Comparison of ENCODE assay signal across 32 cellular contexts in the genomic region with DNA sequence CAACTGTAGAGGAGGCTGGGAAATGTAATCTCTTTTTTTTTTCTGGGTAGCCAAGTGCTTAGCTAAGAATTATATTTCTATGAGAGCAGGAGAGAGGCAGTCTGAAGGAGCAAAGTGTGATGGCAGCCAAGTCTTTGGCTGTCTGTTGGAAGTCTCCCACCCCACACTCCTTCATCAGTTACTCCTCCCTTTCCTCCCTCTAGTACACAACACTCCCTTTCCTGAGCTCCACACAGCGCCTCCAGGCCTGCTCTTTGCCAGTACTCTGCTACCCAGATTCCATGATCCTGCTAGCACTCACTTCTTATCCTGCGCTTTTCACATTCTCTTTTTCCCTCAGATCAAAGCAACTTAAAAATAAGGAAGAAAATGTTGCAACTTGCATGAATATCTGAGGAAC.
"Had no signal": no experiment of that assay in that cellular context is flagged by ENCODE, and none has a peak within 500 bp of the region (broad histone marks: within the 10 kb centered on the region; RNA-seq: fewer than 3 reads in every experiment).

No MANE protein-coding gene starts in this region.

- H3K27me3 ChIP-seq: adrenal gland, body of pancreas, SJCRH30 had no signal

- H3K9me3 ChIP-seq: adrenal gland, body of pancreas, SJCRH30 had no signal

- H3K4me1 ChIP-seq: SJCRH30 had no signal

- ATAC-seq: activated T-cell treated with anti-CD3 and anti-CD28 coated beads, Interleukin-2, amount 50 U/mL, for 4 hours; body of pancreas; PC-3 had no signal

- H3K27ac Mint-ChIP-seq: activated CD4-positive, alpha-beta T cell treated with anti-CD3 and anti-CD28 coated beads, Interleukin-2, amount 10 ng/mL, durations not matched to agents 24 days and 14 days; activated naive CD4-positive, alpha-beta T cell treated with anti-CD3 and anti-CD28 coated beads, Interleukin-2, amount 50 U/mL, for 72 hours; activated T-helper 1 cell treated with anti-CD3 and anti-CD28 coated beads, Interleukin-12 subunit alpha, Interleukin-12 subunit beta, Interleukin-2, Interleukin-4 antibody, amounts not matched to agents 30 ng/mL and 10 ng/mL and 1 ng/mL, durations not matched to agents 14 hours and 24 hours and 36 hours had no signal

- H3K27ac ChIP-seq: body of pancreas, KMS-11, RWPE1, SJCRH30, SK-N-MC, WERI-Rb-1 had no signal

- H3K4me3 ChIP-seq: adrenal gland, body of pancreas, SJCRH30, SK-N-MC had no signal

- DNase-seq: activated CD4-positive, alpha-beta T cell treated with anti-CD3 and anti-CD28 coated beads for 1 hour; activated CD4-positive, alpha-beta T cell treated with anti-CD3 and anti-CD28 coated beads, Interleukin-2, amount 10 ng/mL, durations not matched to agents 24 days and 14 days; activated CD4-positive, alpha-beta T cell treated with anti-CD3 and anti-CD28 coated beads, Interleukin-2, amount 50 U/mL, for 48 hours; activated CD4-positive, CD25-positive, alpha-beta regulatory T cell; activated CD8-positive, alpha-beta memory T cell treated with anti-CD3 and anti-CD28 coated beads, Interleukin-2, amount 50 U/mL, for 4 hours; activated effector memory CD4-positive, alpha-beta T cell treated with anti-CD3 and anti-CD28 coated beads, Interleukin-2, amount 50 U/mL, for 16 hours; activated naive CD4-positive, alpha-beta T cell; activated T-cell treated with anti-CD3 and anti-CD28 coated beads for 4 hours; activated T-cell treated with anti-CD3 and anti-CD28 coated beads, Interleukin-2, amount 50 U/mL, for 4 hours; adrenal gland; body of pancreas; MM.1S; MV-4-11; NCI-H1092; NCI-H146; NCI-H187; NCI-H2029 treated with DMSO at 0.1 percent for 48 hours; NCI-H2107; NCI-H2171; NCI-H510A; NCI-H748 treated with DMSO at 0.1 percent for 48 hours; NK-92 treated with Interleukin-12 subunit alpha and Interleukin-12 subunit beta, amount 100 ng/mL, for 24 hours; PC-3; SHP77; SJCRH30; T1000; WERI-Rb-1 had no signal

- H3K9me3 Mint-ChIP-seq: activated T-helper 1 cell treated with anti-CD3 and anti-CD28 coated beads, Interleukin-12 subunit alpha, Interleukin-12 subunit beta, Interleukin-2, Interleukin-4 antibody, amounts not matched to agents 30 ng/mL and 10 ng/mL and 1 ng/mL, durations not matched to agents 14 hours and 24 hours and 36 hours had no signal

- H3K36me3 ChIP-seq: adrenal gland, SJCRH30, WERI-Rb-1 had no signal

- H3K4me3 Mint-ChIP-seq: activated CD4-positive, alpha-beta T cell treated with anti-CD3 and anti-CD28 coated beads, Interleukin-2, amount 10 ng/mL, durations not matched to agents 24 days and 14 days; activated T-cell treated with anti-CD3 and anti-CD28 coated beads, Interleukin-2, amount 50 U/mL, for 4 hours; activated T-helper 1 cell treated with anti-CD3 and anti-CD28 coated beads, Interleukin-12 subunit alpha, Interleukin-12 subunit beta, Interleukin-2, Interleukin-4 antibody, amounts not matched to agents 30 ng/mL and 10 ng/mL and 1 ng/mL, durations not matched to agents 14 hours and 24 hours and 36 hours had no signal
